ENCODE assay signal across 9 cellular contexts in genomic region chr9:70911791-70912190, GRCh38.
"Had no signal": no experiment of that assay in that cellular context is flagged by ENCODE, and none has a peak within 500 bp of the region (broad histone marks: within the 10 kb centered on the region; RNA-seq: fewer than 3 reads in every experiment).

No MANE protein-coding gene starts in this region.

- ATAC-seq: HCT116, HepG2 had no signal

- H3K27ac ChIP-seq: GM23248, HL-60 had no signal

- H3K4me1 ChIP-seq: HAP-1 had no signal

- H3K4me3 ChIP-seq: GM23248, HAP-1 had no signal

- H3K9me3 ChIP-seq: HAP-1 had no signal

- DNase-seq: GM23248, GOT3, H7, HFFc6, KBM-7 had no signal

- FAIRE-seq: HepG2 had no signal

- H3K36me3 ChIP-seq: HAP-1 had no signal
